In genomic region chr15:89139613-89140499, GRCh38 we compare ENCODE assay signal across 9 cellular contexts. TPM values are rescaled to one million over a fixed set of nuclear protein-coding genes. Genes with fewer than 3 reads are reported as not detected.
A peak's percentile ranks its signal among the peaks of the same experiment; 100 is the strongest.
DNase-seq lines count a peak whose midpoint lies in the region; ATAC-seq and TF ChIP-seq lines count a peak whose summit lies in the region.
"Had no signal": no experiment of that assay in that cellular context is flagged by ENCODE, and none has a peak within 500 bp of the region (broad histone marks: within the 10 kb centered on the region; RNA-seq: fewer than 3 reads in every experiment).

No MANE protein-coding gene starts in this region.

- peaks cover 40% of the 10 kb centered on the region for H3K4me1 Mint-ChIP-seq in activated CD4-positive, alpha-beta T cell treated with anti-CD3 and anti-CD28 coated beads, Interleukin-2, amount 10 ng/mL, durations not matched to agents 24 days and 14 days
- peaks cover 40% of the 10 kb centered on the region for H3K4me1 Mint-ChIP-seq in activated CD4-positive, alpha-beta T cell treated with anti-CD3 and anti-CD28 coated beads for 36 hours
- peaks cover 38% of the 10 kb centered on the region for H3K4me1 Mint-ChIP-seq in type B pancreatic cell (ENCODE audit: unreplicated experiment)

- peak overlapping the region; percentile 57 to 86 for H3K9ac ChIP-seq in liver (ENCODE audit: low read depth in 1 of 2, low read length in 2 of 2)

- no peak overlapping the region for H3K4me3 Mint-ChIP-seq in activated CD4-positive, alpha-beta T cell treated with anti-CD3 and anti-CD28 coated beads, Interleukin-2, amount 10 ng/mL, durations not matched to agents 24 days and 14 days
- no peak overlapping the region for H3K4me3 Mint-ChIP-seq in activated CD4-positive, alpha-beta T cell treated with anti-CD3 and anti-CD28 coated beads for 36 hours
- H3K4me3 Mint-ChIP-seq in type B pancreatic cell = no peak overlapping the region

- peaks cover 16 to 63% (median 53%) of the 10 kb centered on the region in 4 donors for H3K4me1 ChIP-seq in liver (ENCODE audit: control insufficient read depth in 4 of 4, insufficient read depth in 4 of 4, low read length in 3 of 4)

- intact Hi-C loops in activated CD4-positive, alpha-beta T cell treated with anti-CD3 and anti-CD28 coated beads, Interleukin-2, amount 10 ng/mL, durations not matched to agents 24 days and 14 days (cut with micrococcal nuclease) = no loop called here
- intact Hi-C loops in activated CD4-positive, alpha-beta T cell treated with anti-CD3 and anti-CD28 coated beads for 36 hours (cut with DNase I, micrococcal nuclease) = no loop called here

- TF ChIP-seq RAD21 in liver (IDR thresholded peaks at IDR 0.05) = peak; percentile 9 to 29

- peak overlapping the region; percentile 81 to 94 for H3K27ac ChIP-seq in liver (ENCODE audit: low read depth in 1 of 2, low read length in 2 of 2)

- no peak for DNase-seq in activated CD4-positive, alpha-beta T cell treated with anti-CD3 and anti-CD28 coated beads, Interleukin-2, amount 10 ng/mL, durations not matched to agents 24 days and 14 days
- no peak for DNase-seq in activated CD4-positive, alpha-beta T cell treated with anti-CD3 and anti-CD28 coated beads for 36 hours
- DNase-seq in choroid plexus epithelial cell (ENCODE audit: low read depth) (peak; percentile 42), type B pancreatic cell (ENCODE audit: extremely low spot score, unreplicated experiment) (no peak), T1000 (lab: John Stamatoyannopoulos, UW) (no peak), NCI-H526 treated with DMSO at 0.1 percent for 48 hours (lab: John Stamatoyannopoulos, UW) (no peak)
- DNase-seq in activated naive CD4-positive, alpha-beta T cell treated with anti-CD3 and anti-CD28 coated beads, Interleukin-2, amount 50 U/mL, for 72 hours (ENCODE audit: low spot score in 2 of 2) = no peak
- DNase-seq: NCI-H446 treated with DMSO at 0.1 percent for 48 hours had no signal

- peak overlapping the region; percentile 46 for H3K27ac Mint-ChIP-seq in activated CD4-positive, alpha-beta T cell treated with anti-CD3 and anti-CD28 coated beads, Interleukin-2, amount 10 ng/mL, durations not matched to agents 24 days and 14 days
- H3K27ac Mint-ChIP-seq in activated CD4-positive, alpha-beta T cell treated with anti-CD3 and anti-CD28 coated beads for 36 hours = no peak overlapping the region
- H3K27ac Mint-ChIP-seq in type B pancreatic cell = peak overlapping the region; percentile 74
- peak overlapping the region in 1 of 2 donors; percentile 9 for H3K27ac Mint-ChIP-seq in activated naive CD4-positive, alpha-beta T cell treated with anti-CD3 and anti-CD28 coated beads, Interleukin-2, amount 50 U/mL, for 72 hours

- WGBS in liver = 36% methylated on average over 8 of the region's 8 CpGs

- H3K36me3 ChIP-seq in liver (ENCODE audit: control insufficient read depth in 4 of 4, insufficient read depth in 3 of 4, low read depth in 1 of 4, low read length in 3 of 4) = peaks cover 0 to 12% (median 3%) of the 10 kb centered on the region in 4 donors

- H3K9me3 ChIP-seq in liver (ENCODE audit: control insufficient read depth in 4 of 4, low read length in 3 of 4) = no peaks in the 10 kb centered on the region

- CTCF ChIA-PET in activated CD4-positive, alpha-beta T cell treated with anti-CD3 and anti-CD28 coated beads for 36 hours (lab: Charles Lee) = interaction anchor here (0.9 to 3.4 kb wide), 3 partner anchors 10 to 32 kb away, joined by 3 to 17 read pairs (median 4); no protein-coding TSS in a partner anchor

- TF ChIP-seq CTCF in choroid plexus epithelial cell (conservative IDR thresholded peaks at IDR 0.05; ENCODE audit: low read depth, low read length) = peak; percentile 45
- TF ChIP-seq CTCF in liver (IDR thresholded peaks at IDR 0.05; ENCODE audit: low read depth, low read length, missing input control) = peak; percentile 22
- peak; percentile 39 for TF ChIP-seq CTCF in type B pancreatic cell (conservative IDR thresholded peaks at IDR 0.05)

- H3K9me3 Mint-ChIP-seq in activated CD4-positive, alpha-beta T cell treated with anti-CD3 and anti-CD28 coated beads, Interleukin-2, amount 10 ng/mL, durations not matched to agents 24 days and 14 days = no peaks in the 10 kb centered on the region
- no peaks in the 10 kb centered on the region for H3K9me3 Mint-ChIP-seq in activated CD4-positive, alpha-beta T cell treated with anti-CD3 and anti-CD28 coated beads for 36 hours (ENCODE audit: low read depth)
- no peaks in the 10 kb centered on the region for H3K9me3 Mint-ChIP-seq in type B pancreatic cell
- peaks cover 0 to 4% of the 10 kb centered on the region in 2 donors for H3K9me3 Mint-ChIP-seq in activated naive CD4-positive, alpha-beta T cell treated with anti-CD3 and anti-CD28 coated beads, Interleukin-2, amount 50 U/mL, for 72 hours

- peaks cover 28% of the 10 kb centered on the region for H3K36me3 Mint-ChIP-seq in activated CD4-positive, alpha-beta T cell treated with anti-CD3 and anti-CD28 coated beads, Interleukin-2, amount 10 ng/mL, durations not matched to agents 24 days and 14 days (ENCODE audit: low read depth)
- H3K36me3 Mint-ChIP-seq in activated CD4-positive, alpha-beta T cell treated with anti-CD3 and anti-CD28 coated beads for 36 hours (ENCODE audit: low read depth) = peaks cover 25% of the 10 kb centered on the region
- H3K36me3 Mint-ChIP-seq in type B pancreatic cell = peaks cover 18% of the 10 kb centered on the region
- H3K36me3 Mint-ChIP-seq in activated naive CD4-positive, alpha-beta T cell treated with anti-CD3 and anti-CD28 coated beads, Interleukin-2, amount 50 U/mL, for 72 hours = peaks cover 5 to 28% of the 10 kb centered on the region in 2 donors

- no peaks in the 10 kb centered on the region for H3K27me3 Mint-ChIP-seq in activated CD4-positive, alpha-beta T cell treated with anti-CD3 and anti-CD28 coated beads, Interleukin-2, amount 10 ng/mL, durations not matched to agents 24 days and 14 days
- H3K27me3 Mint-ChIP-seq in activated CD4-positive, alpha-beta T cell treated with anti-CD3 and anti-CD28 coated beads for 36 hours = no peaks in the 10 kb centered on the region
- H3K27me3 Mint-ChIP-seq in type B pancreatic cell = no peaks in the 10 kb centered on the region

- no peak overlapping the region for H3K4me3 ChIP-seq in choroid plexus epithelial cell (ENCODE audit: low read depth, low read length)
- H3K4me3 ChIP-seq in liver (ENCODE audit: low read depth in 1 of 3, low read length in 3 of 3) = peak overlapping the region in 2 of 3 donors; percentile 15 to 40

- ATAC-seq in activated CD4-positive, alpha-beta T cell treated with anti-CD3 and anti-CD28 coated beads for 36 hours = no peak
- ATAC-seq in activated naive CD4-positive, alpha-beta T cell treated with anti-CD3 and anti-CD28 coated beads, Interleukin-2, amount 50 U/mL, for 72 hours = no peak

- POLR2A ChIA-PET in activated CD4-positive, alpha-beta T cell treated with anti-CD3 and anti-CD28 coated beads for 36 hours (lab: Charles Lee) = no interaction called here

- no peaks in the 10 kb centered on the region for H3K27me3 ChIP-seq in liver (ENCODE audit: control insufficient read depth in 4 of 4, insufficient read depth in 4 of 4, low read length in 3 of 4)

TF ChIP-seq in liver, 16 proteins besides CTCF, POLR2A, EP300 and RAD21 (continues in another document):
- TF ChIP-seq NR2F2 (IDR thresholded peaks at IDR 0.05) (no peak), HNF4G (IDR thresholded peaks at IDR 0.05) (no peak), REST (IDR thresholded peaks at IDR 0.05) (peak; percentile 19), YY1 (IDR thresholded peaks at IDR 0.05) (peak; percentile 23), RXRA (IDR thresholded peaks at IDR 0.05) (peak; percentile 51 to 67), SP1 (IDR thresholded peaks at IDR 0.05) (peak; percentile 70), TAF1 (conservative IDR thresholded peaks at IDR 0.05) (peak; percentile 36)
- TF ChIP-seq, protein P1, sequence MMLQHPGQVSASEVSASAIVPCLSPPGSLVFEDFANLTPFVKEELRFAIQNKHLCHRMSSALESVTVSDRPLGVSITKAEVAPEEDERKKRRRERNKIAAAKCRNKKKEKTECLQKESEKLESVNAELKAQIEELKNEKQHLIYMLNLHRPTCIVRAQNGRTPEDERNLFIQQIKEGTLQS (IDR thresholded peaks at IDR 0.05) = no peak
- TF ChIP-seq, protein P2, sequence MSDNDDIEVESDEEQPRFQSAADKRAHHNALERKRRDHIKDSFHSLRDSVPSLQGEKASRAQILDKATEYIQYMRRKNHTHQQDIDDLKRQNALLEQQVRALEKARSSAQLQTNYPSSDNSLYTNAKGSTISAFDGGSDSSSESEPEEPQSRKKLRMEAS (IDR thresholded peaks at IDR 0.05) = no peak

RNA-seq across cellular contexts. Expression of gene ABHD2, which starts 51.6 kb away (rescaled TPM):
- total RNA-seq in activated CD4-positive, alpha-beta T cell treated with anti-CD3 and anti-CD28 coated beads, Interleukin-2, amount 10 ng/mL, durations not matched to agents 24 days and 14 days = 75.2 and 76.6 TPM in 2 replicates
- total RNA-seq in activated CD4-positive, alpha-beta T cell treated with anti-CD3 and anti-CD28 coated beads for 36 hours = 10 to 100 TPM; 41.5 to 52.1 TPM
- total RNA-seq in liver (100 to 1,000 TPM in 1 of 2 donors, 10 to 100 TPM in 1; 34.6 to 663 TPM), type B pancreatic cell (ENCODE audit: low replicate concordance) (55.4 and 63.9 TPM in 2 replicates)
- polyA plus RNA-seq in liver = 10 to 100 TPM; 58.8 to 71.5 TPM
- total RNA-seq in activated naive CD4-positive, alpha-beta T cell treated with anti-CD3 and anti-CD28 coated beads, Interleukin-2, amount 50 U/mL, for 72 hours = 10 to 100 TPM; 44.9 to 52.3 TPM
